Comparison of ENCODE assay signal across 8 cellular contexts in the genomic region with DNA sequence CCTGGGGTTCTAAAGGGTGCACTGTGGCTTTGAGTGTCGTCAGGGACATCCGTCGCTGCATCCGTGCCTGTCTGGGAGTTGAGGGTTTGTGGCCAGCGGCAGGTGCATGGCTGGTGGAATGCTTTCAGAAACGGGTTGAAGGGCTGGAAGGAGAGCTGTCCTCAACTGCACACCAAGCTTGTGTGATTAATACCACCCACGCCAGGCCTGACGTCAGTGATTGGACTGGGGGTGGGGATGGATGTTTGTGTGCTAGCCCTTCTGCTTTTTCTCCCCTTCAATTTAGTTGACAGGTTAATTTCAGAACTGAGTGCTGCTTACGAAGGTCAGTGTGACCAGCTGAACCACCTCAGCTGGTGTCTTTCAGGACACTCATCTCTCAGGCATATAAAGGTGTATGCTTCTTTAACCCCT. TPM values are rescaled to one million over a fixed set of nuclear protein-coding genes. Genes with fewer than 3 reads are reported as not detected.
DNase-seq lines count a peak whose midpoint lies in the region; ATAC-seq, FAIRE-seq and TF ChIP-seq lines count a peak whose summit lies in the region.

No MANE protein-coding gene starts in this region.

- FAIRE-seq in small intestine (lab: Jason Lieb, UNC) = no peak

- peaks cover 2% of the 10 kb centered on the region for H3K36me3 Mint-ChIP-seq in IgD-negative memory B cell
- H3K36me3 Mint-ChIP-seq in activated CD8-positive, alpha-beta T cell treated with anti-CD3 and anti-CD28 coated beads, Interleukin-2, amount 10 ng/mL, durations not matched to agents 7 days and 5 days (ENCODE audit: low read depth) = peaks cover 4% of the 10 kb centered on the region

- H3K4me1 Mint-ChIP-seq in IgD-negative memory B cell = peaks cover 37 to 50% (median 44%) of the 10 kb centered on the region in 3 donors
- H3K4me1 Mint-ChIP-seq in activated CD8-positive, alpha-beta T cell treated with anti-CD3 and anti-CD28 coated beads, Interleukin-2, amount 10 ng/mL, durations not matched to agents 7 days and 5 days (ENCODE audit: low read depth) = peaks cover 56% of the 10 kb centered on the region

- H3K4me3 ChIP-seq in BE2C (ENCODE audit: low read depth, low read length) (peak overlapping the region; percentile 40), left ventricle myocardium inferior (peak overlapping the region; percentile 95), small intestine (ENCODE audit: low read depth in 1 of 2, low read length in 2 of 2) (no peak overlapping the region)

- H3K27ac ChIP-seq in left ventricle myocardium inferior (replicated peaks) (peak overlapping the region; percentile 98), small intestine (ENCODE audit: low read depth in 1 of 2, low read length in 1 of 2) (peak overlapping the region in 1 of 2 donors; percentile 62)

- DNase-seq in BE2C (peak; percentile 88), left ventricle myocardium inferior (peak; percentile 52), NCI-H1694 (lab: John Stamatoyannopoulos, UW) (no peak), small intestine (no peak)
- DNase-seq in activated CD8-positive, alpha-beta T cell treated with anti-CD3 and anti-CD28 coated beads, Interleukin-2, amount 10 ng/mL, durations not matched to agents 7 days and 5 days = peak; percentile 54
- peak in 2 of 3 experiments; percentile 6 to 26 for DNase-seq in stimulated activated CD4-positive, alpha-beta T cell treated with anti-CD3 and anti-CD28 coated beads, TNF-alpha, amount 100 ng/mL, for 4 hours (ENCODE audit: low read depth in 3 of 3)

- H3K27me3 ChIP-seq in BE2C (no peaks in the 10 kb centered on the region), left ventricle myocardium inferior (ENCODE audit: low read depth) (no peaks in the 10 kb centered on the region), small intestine (ENCODE audit: control insufficient read depth in 2 of 2, insufficient read depth in 2 of 2, low read length in 2 of 2) (no peaks in the 10 kb centered on the region)

- intact Hi-C loops in left ventricle myocardium inferior (cut with micrococcal nuclease) = loop anchor here (5.0 kb wide), 1 partner anchor 194 kb away; no protein-coding TSS in a partner anchor

- POLR2A ChIA-PET in activated CD8-positive, alpha-beta T cell treated with anti-CD3 and anti-CD28 coated beads, Interleukin-2, amount 10 ng/mL, durations not matched to agents 7 days and 5 days (lab: Charles Lee) = no interaction called here

- peaks cover 47% of the 10 kb centered on the region for H3K4me1 ChIP-seq in BE2C
- peaks cover 39% of the 10 kb centered on the region for H3K4me1 ChIP-seq in left ventricle myocardium inferior
- H3K4me1 ChIP-seq in small intestine (ENCODE audit: control insufficient read depth in 2 of 2, insufficient read depth in 1 of 2, low read depth in 1 of 2, low read length in 1 of 2) = peaks cover 0 to 7% of the 10 kb centered on the region in 2 donors

- CTCF ChIA-PET in activated CD8-positive, alpha-beta T cell treated with anti-CD3 and anti-CD28 coated beads, Interleukin-2, amount 10 ng/mL, durations not matched to agents 7 days and 5 days (lab: Charles Lee) = interaction anchor here (0.7 to 7.2 kb wide), 20 partner anchors 9 to 413 kb away, joined by 3 to 100 read pairs (median 4); a partner anchor contains a TSS

- no peak for ATAC-seq in activated CD8-positive, alpha-beta T cell treated with anti-CD3 and anti-CD28 coated beads, Interleukin-2, amount 10 ng/mL, durations not matched to agents 7 days and 5 days
- no peak for ATAC-seq in GM21786 (IDR thresholded peaks at IDR 0.05; ENCODE audit: unreplicated experiment)

- H3K9me3 ChIP-seq in BE2C (no peaks in the 10 kb centered on the region), left ventricle myocardium inferior (replicated peaks) (no peaks in the 10 kb centered on the region), small intestine (ENCODE audit: control insufficient read depth, low read depth) (no peaks in the 10 kb centered on the region)

- peak overlapping the region; percentile 38 to 92 (median 84) for H3K4me3 Mint-ChIP-seq in IgD-negative memory B cell
- no peak overlapping the region for H3K4me3 Mint-ChIP-seq in activated CD8-positive, alpha-beta T cell treated with anti-CD3 and anti-CD28 coated beads, Interleukin-2, amount 10 ng/mL, durations not matched to agents 7 days and 5 days

- TF ChIP-seq CTCF in BE2C (IDR thresholded peaks at IDR 0.05; ENCODE audit: low read depth, low read length) (no peak), left ventricle myocardium inferior (IDR thresholded peaks at IDR 0.05; ENCODE audit: borderline replicate concordance) (no peak)

- H3K9me3 Mint-ChIP-seq in IgD-negative memory B cell = no peaks in the 10 kb centered on the region
- no peaks in the 10 kb centered on the region for H3K9me3 Mint-ChIP-seq in activated CD8-positive, alpha-beta T cell treated with anti-CD3 and anti-CD28 coated beads, Interleukin-2, amount 10 ng/mL, durations not matched to agents 7 days and 5 days (ENCODE audit: insufficient read depth)

- H3K36me3 ChIP-seq in BE2C (no peaks in the 10 kb centered on the region), left ventricle myocardium inferior (no peaks in the 10 kb centered on the region), small intestine (ENCODE audit: control insufficient read depth in 2 of 2, insufficient read depth in 2 of 2, low read length in 2 of 2) (no peaks in the 10 kb centered on the region)

- H3K27ac Mint-ChIP-seq in IgD-negative memory B cell = peak overlapping the region; percentile 73 to 89 (median 80)
- H3K27ac Mint-ChIP-seq in activated CD8-positive, alpha-beta T cell treated with anti-CD3 and anti-CD28 coated beads, Interleukin-2, amount 10 ng/mL, durations not matched to agents 7 days and 5 days = no peak overlapping the region

- H3K27me3 Mint-ChIP-seq in IgD-negative memory B cell = no peaks in the 10 kb centered on the region
- peaks cover 22% of the 10 kb centered on the region for H3K27me3 Mint-ChIP-seq in activated CD8-positive, alpha-beta T cell treated with anti-CD3 and anti-CD28 coated beads, Interleukin-2, amount 10 ng/mL, durations not matched to agents 7 days and 5 days (ENCODE audit: low read depth)

- WGBS in small intestine, 3 donors = 35 to 50% (median 48%) methylated on average over 9 of the region's 9 CpGs

RNA-seq across cellular contexts. Expression of a gene that starts 3.2 kb away (rescaled TPM):
- polyA plus RNA-seq in BE2C (2012; ENCODE audit: insufficient read depth, insufficient read length, low read depth) = 26.0 TPM
- polyA plus RNA-seq in IgD-negative memory B cell (4.2 TPM), small intestine (10 to 100 TPM in 1 of 3 donors, 1 to 10 TPM in 2; 6.8 to 13.6 (median 8.7) TPM)
- total RNA-seq in activated CD8-positive, alpha-beta T cell treated with anti-CD3 and anti-CD28 coated beads, Interleukin-2, amount 10 ng/mL, durations not matched to agents 7 days and 5 days = 1 to 10 TPM; 7.6 to 9.8 TPM
- total RNA-seq in left ventricle myocardium inferior = 27.4 TPM

Comparison
In these comparisons a context has a peak if more than half of its experiments do, and no peak if none do; other contexts are left out.
1. DNase-seq: peak in BE2C (single experiment), activated CD8-positive, alpha-beta T cell treated with anti-CD3 and anti-CD28 coated beads, Interleukin-2, amount 10 ng/mL, durations not matched to agents 7 days and 5 days (single experiment), left ventricle myocardium inferior (single experiment) and stimulated activated CD4-positive, alpha-beta T cell treated with anti-CD3 and anti-CD28 coated beads, TNF-alpha, amount 100 ng/mL, for 4 hours (2 of 3); none in NCI-H1694 (single experiment) and small intestine (single experiment).
2. H3K4me3 ChIP-seq: peak in BE2C (single experiment) and left ventricle myocardium inferior (single experiment); none in small intestine (0 of 2).